In genomic region chr20:53767206-53767924, GRCh38 we compare ENCODE assay signal across 1 cellular context.
TF ChIP-seq lines count a peak whose summit lies in the region.

No MANE protein-coding gene starts in this region.

TF ChIP-seq in HepG2, 621 proteins besides CTCF, POLR2A, EP300 and RAD21 (continued from another document and continues in another):
- TF ChIP-seq, protein P1, sequence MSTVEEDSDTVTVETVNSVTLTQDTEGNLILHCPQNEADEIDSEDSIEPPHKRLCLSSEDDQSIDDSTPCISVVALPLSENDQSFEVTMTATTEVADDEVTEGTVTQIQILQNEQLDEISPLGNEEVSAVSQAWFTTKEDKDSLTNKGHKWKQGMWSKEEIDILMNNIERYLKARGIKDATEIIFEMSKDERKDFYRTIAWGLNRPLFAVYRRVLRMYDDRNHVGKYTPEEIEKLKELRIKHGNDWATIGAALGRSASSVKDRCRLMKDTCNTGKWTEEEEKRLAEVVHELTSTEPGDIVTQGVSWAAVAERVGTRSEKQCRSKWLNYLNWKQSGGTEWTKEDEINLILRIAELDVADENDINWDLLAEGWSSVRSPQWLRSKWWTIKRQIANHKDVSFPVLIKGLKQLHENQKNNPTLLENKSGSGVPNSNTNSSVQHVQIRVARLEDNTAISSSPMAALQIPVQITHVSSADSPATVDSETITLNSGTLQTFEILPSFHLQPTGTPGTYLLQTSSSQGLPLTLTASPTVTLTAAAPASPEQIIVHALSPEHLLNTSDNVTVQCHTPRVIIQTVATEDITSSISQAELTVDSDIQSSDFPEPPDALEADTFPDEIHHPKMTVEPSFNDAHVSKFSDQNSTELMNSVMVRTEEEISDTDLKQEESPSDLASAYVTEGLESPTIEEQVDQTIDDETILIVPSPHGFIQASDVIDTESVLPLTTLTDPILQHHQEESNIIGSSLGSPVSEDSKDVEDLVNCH (CRISPR knock-in tag; IDR thresholded peaks at IDR 0.05), result no peak
- TF ChIP-seq, protein P2, sequence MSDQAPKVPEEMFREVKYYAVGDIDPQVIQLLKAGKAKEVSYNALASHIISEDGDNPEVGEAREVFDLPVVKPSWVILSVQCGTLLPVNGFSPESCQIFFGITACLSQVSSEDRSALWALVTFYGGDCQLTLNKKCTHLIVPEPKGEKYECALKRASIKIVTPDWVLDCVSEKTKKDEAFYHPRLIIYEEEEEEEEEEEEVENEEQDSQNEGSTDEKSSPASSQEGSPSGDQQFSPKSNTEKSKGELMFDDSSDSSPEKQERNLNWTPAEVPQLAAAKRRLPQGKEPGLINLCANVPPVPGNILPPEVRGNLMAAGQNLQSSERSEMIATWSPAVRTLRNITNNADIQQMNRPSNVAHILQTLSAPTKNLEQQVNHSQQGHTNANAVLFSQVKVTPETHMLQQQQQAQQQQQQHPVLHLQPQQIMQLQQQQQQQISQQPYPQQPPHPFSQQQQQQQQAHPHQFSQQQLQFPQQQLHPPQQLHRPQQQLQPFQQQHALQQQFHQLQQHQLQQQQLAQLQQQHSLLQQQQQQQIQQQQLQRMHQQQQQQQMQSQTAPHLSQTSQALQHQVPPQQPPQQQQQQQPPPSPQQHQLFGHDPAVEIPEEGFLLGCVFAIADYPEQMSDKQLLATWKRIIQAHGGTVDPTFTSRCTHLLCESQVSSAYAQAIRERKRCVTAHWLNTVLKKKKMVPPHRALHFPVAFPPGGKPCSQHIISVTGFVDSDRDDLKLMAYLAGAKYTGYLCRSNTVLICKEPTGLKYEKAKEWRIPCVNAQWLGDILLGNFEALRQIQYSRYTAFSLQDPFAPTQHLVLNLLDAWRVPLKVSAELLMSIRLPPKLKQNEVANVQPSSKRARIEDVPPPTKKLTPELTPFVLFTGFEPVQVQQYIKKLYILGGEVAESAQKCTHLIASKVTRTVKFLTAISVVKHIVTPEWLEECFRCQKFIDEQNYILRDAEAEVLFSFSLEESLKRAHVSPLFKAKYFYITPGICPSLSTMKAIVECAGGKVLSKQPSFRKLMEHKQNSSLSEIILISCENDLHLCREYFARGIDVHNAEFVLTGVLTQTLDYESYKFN (CRISPR knock-in tag; conservative IDR thresholded peaks at IDR 0.05), result no peak
- TF ChIP-seq REXO4 (CRISPR knock-in tag; IDR thresholded peaks at IDR 0.05; ENCODE audit: borderline replicate concordance) (no peak), ZFYVE20 (CRISPR knock-in tag; IDR thresholded peaks at IDR 0.05; ENCODE audit: borderline replicate concordance, low read depth) (no peak), SIX1 (CRISPR knock-in tag; IDR thresholded peaks at IDR 0.05; ENCODE audit: borderline replicate concordance) (no peak), SRY (CRISPR knock-in tag; IDR thresholded peaks at IDR 0.05) (no peak), ISL2 (CRISPR knock-in tag; IDR thresholded peaks at IDR 0.05) (no peak), ZNF253 (CRISPR knock-in tag; IDR thresholded peaks at IDR 0.05; ENCODE audit: borderline replicate concordance) (no peak), NFYB (CRISPR knock-in tag; IDR thresholded peaks at IDR 0.05) (0 out of 2 replicates have a peak, but pooled peaks have one; percentile 13), ISX (CRISPR knock-in tag; conservative IDR thresholded peaks at IDR 0.05) (no peak), ATM (IDR thresholded peaks at IDR 0.05; ENCODE audit: borderline replicate concordance) (no peak), HNF4G (IDR thresholded peaks at IDR 0.05; ENCODE audit: borderline replicate concordance, low read depth, low read length) (0 out of 2 replicates have a peak, but pooled peaks have one; percentile 5), HNF4G (CRISPR knock-in tag; IDR thresholded peaks at IDR 0.05; ENCODE audit: borderline replicate concordance, low read depth) (no peak), CREB1 (IDR thresholded peaks at IDR 0.05) (no peak), CREB1 (CRISPR knock-in tag; IDR thresholded peaks at IDR 0.05) (no peak), CREM (IDR thresholded peaks at IDR 0.05) (0 out of 2 replicates have a peak, but pooled peaks have one; percentile 29), CREM (CRISPR knock-in tag; IDR thresholded peaks at IDR 0.05) (no peak), SCMH1 (CRISPR knock-in tag; IDR thresholded peaks at IDR 0.05; ENCODE audit: borderline replicate concordance) (no peak), NKX3-1 (CRISPR knock-in tag; IDR thresholded peaks at IDR 0.05) (no peak), ZNF264 (CRISPR knock-in tag; IDR thresholded peaks at IDR 0.05) (peak; percentile 99), XRCC5 (optimal IDR thresholded peaks at IDR 0.05; ENCODE audit: low read length) (no peak), STAG1 (CRISPR knock-in tag; IDR thresholded peaks at IDR 0.05) (no peak), CEBPG (CRISPR knock-in tag; IDR thresholded peaks at IDR 0.05) (peak; percentile 41; the same call in 1 of the 2 replicates), SALL1 (CRISPR knock-in tag; IDR thresholded peaks at IDR 0.05) (peak; percentile 17; the same call in 1 of the 2 replicates), ZBTB43 (CRISPR knock-in tag; conservative IDR thresholded peaks at IDR 0.05) (no peak), ZNF75D (CRISPR knock-in tag; IDR thresholded peaks at IDR 0.05; ENCODE audit: borderline replicate concordance) (no peak), CHD2 (IDR thresholded peaks at IDR 0.05; ENCODE audit: low read depth, low read length) (no peak), MEIS1 (CRISPR knock-in tag; IDR thresholded peaks at IDR 0.05; ENCODE audit: borderline replicate concordance) (no peak), GABPB1 (CRISPR knock-in tag; IDR thresholded peaks at IDR 0.05) (no peak), ZNF30 (CRISPR knock-in tag; IDR thresholded peaks at IDR 0.05) (0 out of 2 replicates have a peak, but pooled peaks have one; percentile 55), ZNF777 (CRISPR knock-in tag; IDR thresholded peaks at IDR 0.05) (no peak), ZNF263 (CRISPR knock-in tag; IDR thresholded peaks at IDR 0.05) (no peak), ZNF710 (CRISPR knock-in tag; IDR thresholded peaks at IDR 0.05; ENCODE audit: borderline replicate concordance) (no peak), SNRNP70 (IDR thresholded peaks at IDR 0.05; ENCODE audit: low read depth, low read length) (no peak), ZSCAN20 (CRISPR knock-in tag; IDR thresholded peaks at IDR 0.05; ENCODE audit: borderline replicate concordance) (no peak), SATB2 (CRISPR knock-in tag; IDR thresholded peaks at IDR 0.05) (no peak), HNRNPL (IDR thresholded peaks at IDR 0.05; ENCODE audit: low read depth, low read length) (no peak), ZNF780A (CRISPR knock-in tag; IDR thresholded peaks at IDR 0.05) (no peak), FOXK1 (CRISPR knock-in tag; IDR thresholded peaks at IDR 0.05; ENCODE audit: borderline replicate concordance, low read depth) (no peak), CEBPB (IDR thresholded peaks at IDR 0.05; ENCODE audit: borderline replicate concordance, low read depth, low read length) (peak; percentile 67; the same call in 1 of the 2 replicates), CBX5 (CRISPR knock-in tag; IDR thresholded peaks at IDR 0.05; ENCODE audit: borderline replicate concordance) (no peak), EHMT2 (IDR thresholded peaks at IDR 0.05; ENCODE audit: borderline replicate concordance, low read depth, low read length) (0 out of 2 replicates have a peak, but pooled peaks have one; percentile 38), PRMT3 (CRISPR knock-in tag; IDR thresholded peaks at IDR 0.05; ENCODE audit: borderline replicate concordance, low read depth) (no peak), SNAI1 (CRISPR knock-in tag; IDR thresholded peaks at IDR 0.05; ENCODE audit: borderline replicate concordance) (no peak), ZNF143 (CRISPR knock-in tag; IDR thresholded peaks at IDR 0.05) (no peak), SKIL (CRISPR knock-in tag; IDR thresholded peaks at IDR 0.05; ENCODE audit: borderline replicate concordance) (no peak), TBP (CRISPR knock-in tag; IDR thresholded peaks at IDR 0.05) (no peak), IRF2 (CRISPR knock-in tag; IDR thresholded peaks at IDR 0.05) (peak; percentile 55; the same call in 1 of the 2 replicates), DPF2 (CRISPR knock-in tag; IDR thresholded peaks at IDR 0.05; ENCODE audit: borderline replicate concordance, low read depth) (no peak)
- TF ChIP-seq, protein P3, sequence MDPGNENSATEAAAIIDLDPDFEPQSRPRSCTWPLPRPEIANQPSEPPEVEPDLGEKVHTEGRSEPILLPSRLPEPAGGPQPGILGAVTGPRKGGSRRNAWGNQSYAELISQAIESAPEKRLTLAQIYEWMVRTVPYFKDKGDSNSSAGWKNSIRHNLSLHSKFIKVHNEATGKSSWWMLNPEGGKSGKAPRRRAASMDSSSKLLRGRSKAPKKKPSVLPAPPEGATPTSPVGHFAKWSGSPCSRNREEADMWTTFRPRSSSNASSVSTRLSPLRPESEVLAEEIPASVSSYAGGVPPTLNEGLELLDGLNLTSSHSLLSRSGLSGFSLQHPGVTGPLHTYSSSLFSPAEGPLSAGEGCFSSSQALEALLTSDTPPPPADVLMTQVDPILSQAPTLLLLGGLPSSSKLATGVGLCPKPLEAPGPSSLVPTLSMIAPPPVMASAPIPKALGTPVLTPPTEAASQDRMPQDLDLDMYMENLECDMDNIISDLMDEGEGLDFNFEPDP (CRISPR knock-in tag; conservative IDR thresholded peaks at IDR 0.05), result 0 out of 2 replicates have a peak, but pooled peaks have one; percentile 38
- TF ChIP-seq, protein P4, sequence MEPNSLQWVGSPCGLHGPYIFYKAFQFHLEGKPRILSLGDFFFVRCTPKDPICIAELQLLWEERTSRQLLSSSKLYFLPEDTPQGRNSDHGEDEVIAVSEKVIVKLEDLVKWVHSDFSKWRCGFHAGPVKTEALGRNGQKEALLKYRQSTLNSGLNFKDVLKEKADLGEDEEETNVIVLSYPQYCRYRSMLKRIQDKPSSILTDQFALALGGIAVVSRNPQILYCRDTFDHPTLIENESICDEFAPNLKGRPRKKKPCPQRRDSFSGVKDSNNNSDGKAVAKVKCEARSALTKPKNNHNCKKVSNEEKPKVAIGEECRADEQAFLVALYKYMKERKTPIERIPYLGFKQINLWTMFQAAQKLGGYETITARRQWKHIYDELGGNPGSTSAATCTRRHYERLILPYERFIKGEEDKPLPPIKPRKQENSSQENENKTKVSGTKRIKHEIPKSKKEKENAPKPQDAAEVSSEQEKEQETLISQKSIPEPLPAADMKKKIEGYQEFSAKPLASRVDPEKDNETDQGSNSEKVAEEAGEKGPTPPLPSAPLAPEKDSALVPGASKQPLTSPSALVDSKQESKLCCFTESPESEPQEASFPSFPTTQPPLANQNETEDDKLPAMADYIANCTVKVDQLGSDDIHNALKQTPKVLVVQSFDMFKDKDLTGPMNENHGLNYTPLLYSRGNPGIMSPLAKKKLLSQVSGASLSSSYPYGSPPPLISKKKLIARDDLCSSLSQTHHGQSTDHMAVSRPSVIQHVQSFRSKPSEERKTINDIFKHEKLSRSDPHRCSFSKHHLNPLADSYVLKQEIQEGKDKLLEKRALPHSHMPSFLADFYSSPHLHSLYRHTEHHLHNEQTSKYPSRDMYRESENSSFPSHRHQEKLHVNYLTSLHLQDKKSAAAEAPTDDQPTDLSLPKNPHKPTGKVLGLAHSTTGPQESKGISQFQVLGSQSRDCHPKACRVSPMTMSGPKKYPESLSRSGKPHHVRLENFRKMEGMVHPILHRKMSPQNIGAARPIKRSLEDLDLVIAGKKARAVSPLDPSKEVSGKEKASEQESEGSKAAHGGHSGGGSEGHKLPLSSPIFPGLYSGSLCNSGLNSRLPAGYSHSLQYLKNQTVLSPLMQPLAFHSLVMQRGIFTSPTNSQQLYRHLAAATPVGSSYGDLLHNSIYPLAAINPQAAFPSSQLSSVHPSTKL (CRISPR knock-in tag; IDR thresholded peaks at IDR 0.05), result no peak
- TF ChIP-seq, protein P5, sequence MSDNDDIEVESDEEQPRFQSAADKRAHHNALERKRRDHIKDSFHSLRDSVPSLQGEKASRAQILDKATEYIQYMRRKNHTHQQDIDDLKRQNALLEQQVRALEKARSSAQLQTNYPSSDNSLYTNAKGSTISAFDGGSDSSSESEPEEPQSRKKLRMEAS (IDR thresholded peaks at IDR 0.05), result no peak
- TF ChIP-seq, protein P6, sequence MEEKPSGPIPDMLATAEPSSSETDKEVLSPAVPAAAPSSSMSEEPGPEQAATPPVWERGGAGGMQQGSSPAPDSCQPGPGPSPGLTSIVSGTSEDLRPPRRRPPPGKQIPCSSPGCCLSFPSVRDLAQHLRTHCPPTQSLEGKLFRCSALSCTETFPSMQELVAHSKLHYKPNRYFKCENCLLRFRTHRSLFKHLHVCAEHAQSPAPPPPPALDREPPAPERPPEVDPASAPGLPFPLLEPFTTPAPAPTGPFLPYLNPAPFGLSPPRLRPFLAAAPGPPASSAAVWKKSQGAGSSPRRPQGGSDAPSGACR (CRISPR knock-in tag; IDR thresholded peaks at IDR 0.05), result no peak
